8 cellular contexts compared by ENCODE assay signal in the genomic region with DNA sequence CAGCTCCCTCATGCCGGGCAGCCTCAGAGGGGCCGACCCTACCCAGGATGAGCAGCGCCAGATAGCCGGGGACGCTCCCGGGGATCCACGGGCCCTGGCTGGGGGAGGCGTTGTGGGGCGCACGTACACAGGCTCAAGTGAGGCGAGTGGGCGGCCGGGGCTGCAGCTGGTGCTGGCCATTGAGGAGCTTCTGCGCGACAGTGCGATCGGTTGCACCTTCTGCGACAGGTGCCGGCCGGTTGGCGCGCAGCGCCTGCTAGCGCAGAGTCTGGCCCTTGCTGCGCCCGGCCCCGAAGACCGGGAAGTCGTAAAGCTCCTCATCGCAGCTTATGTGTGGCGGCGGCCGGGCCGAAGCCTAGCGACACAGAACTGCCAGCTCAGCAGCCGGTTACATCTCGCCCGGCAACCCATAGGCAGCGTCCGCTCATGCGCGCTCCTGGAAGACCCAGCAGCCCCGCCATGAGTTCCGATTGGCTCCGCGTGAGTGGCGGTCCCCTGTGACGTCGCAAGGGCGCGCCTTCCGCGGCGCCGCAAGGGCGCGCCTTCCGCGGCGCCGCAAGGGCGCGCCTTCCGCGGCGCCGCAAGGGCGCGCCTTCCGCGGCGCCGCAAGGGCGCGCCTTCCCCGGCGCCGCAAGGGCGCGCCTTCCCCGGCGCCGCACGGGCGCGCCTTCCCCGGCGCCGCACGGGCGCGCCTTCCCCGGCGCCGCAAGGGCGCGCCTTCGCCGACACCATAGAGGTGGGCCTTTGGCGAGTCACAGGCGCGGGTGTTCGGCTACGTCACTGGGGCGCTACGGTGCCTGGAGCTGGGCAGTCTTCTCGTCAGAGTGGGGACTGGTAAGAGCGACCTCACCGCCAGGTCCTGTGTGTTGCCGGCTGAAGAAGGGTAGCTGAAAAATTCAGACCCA.
DNase-seq lines count a peak whose midpoint lies in the region; ATAC-seq, FAIRE-seq and TF ChIP-seq lines count a peak whose summit lies in the region.
"Not testable (repeated sequence)": the region's sequence is repeated elsewhere in the genome, so short reads cannot be mapped to it uniquely, and the experiment has no call there.

No MANE protein-coding gene starts in this region.

- not testable (repeated sequence) for H3K79me2 ChIP-seq in keratinocyte (ENCODE audit: control insufficient read depth, insufficient read depth, low read length)

- not testable (repeated sequence) for H3K27me3 ChIP-seq in keratinocyte (ENCODE audit: control insufficient read depth, extremely low read depth, insufficient read depth, low read length)

- not testable (repeated sequence) for H4K20me1 ChIP-seq in keratinocyte (ENCODE audit: control insufficient read depth, extremely low read depth, insufficient read depth, low read length)

- not testable (repeated sequence) for H3K27me3 Mint-ChIP-seq in MCF 10A (ENCODE audit: insufficient read depth, unreplicated experiment)

- H3K9ac ChIP-seq in keratinocyte (ENCODE audit: control insufficient read depth, extremely low read depth, insufficient read depth, low read length) = peak overlapping the region; percentile 78

- not testable (repeated sequence) for H3K9me1 ChIP-seq in keratinocyte (ENCODE audit: control insufficient read depth, extremely low read depth, insufficient read depth, low read length)

- BruUV-seq in MCF 10A (replicated peaks; lab: Mats Ljungman, UMichigan) = not testable (repeated sequence)

- H3K36me3 Mint-ChIP-seq in MCF 10A (ENCODE audit: insufficient read depth, unreplicated experiment) = not testable (repeated sequence)

- dilution Hi-C loops in keratinocyte (cut with MboI; ENCODE audit: extremely low pct_ligation_motif_present, low sequenced_read_pairs) = not testable (repeated sequence)

- H3K27ac Mint-ChIP-seq in MCF 10A (ENCODE audit: low read depth, unreplicated experiment) = peak overlapping the region; percentile 76

- peak overlapping the region; percentile 82 for H2AFZ ChIP-seq in keratinocyte (ENCODE audit: control insufficient read depth, low read length)

- not testable (repeated sequence) for H3K4me1 ChIP-seq in keratinocyte (ENCODE audit: control insufficient read depth, extremely low read depth, insufficient read depth, low read length)

- H3K4me1 Mint-ChIP-seq in MCF 10A (ENCODE audit: insufficient read depth, unreplicated experiment) = not testable (repeated sequence)

- in situ Hi-C loops in GM18951 (cut with MboI; ENCODE audit: low sequenced_read_pairs, unreplicated experiment) = not testable (repeated sequence)

- not testable (repeated sequence) for FAIRE-seq in keratinocyte (lab: Jason Lieb, UNC)

- H3K36me3 ChIP-seq in keratinocyte (ENCODE audit: control insufficient read depth in 2 of 2, extremely low read depth in 1 of 2, insufficient read depth in 2 of 2, low read length in 2 of 2) = not testable (repeated sequence)

- CTCF ChIA-PET in MCF 10A (lab: Yijun Ruan, JAX) = not testable (repeated sequence)

- intact Hi-C loops in MCF 10A (cut with micrococcal nuclease) = not testable (repeated sequence)

- peak; percentile 99 for ATAC-seq in HG03108 (IDR thresholded peaks at IDR 0.05; ENCODE audit: unreplicated experiment)

- TF ChIP-seq CTCF in AG10803 (conservative IDR thresholded peaks at IDR 0.05; ENCODE audit: low read length); WI38 (IDR thresholded peaks at IDR 0.05; ENCODE audit: low read depth, low read length); MCF 10A (IDR thresholded peaks at IDR 0.05; ENCODE audit: unreplicated experiment); keratinocyte (optimal IDR thresholded peaks at IDR 0.05 in 1 of 3, IDR thresholded peaks at IDR 0.05 in 1 of 3, conservative IDR thresholded peaks at IDR 0.05 in 1 of 3; ENCODE audit: extremely low read depth in 1 of 3, insufficient read depth in 2 of 3, low read length in 3 of 3): not testable (repeated sequence)

- peak overlapping the region; percentile 60 for H3K27ac ChIP-seq in keratinocyte (ENCODE audit: control insufficient read depth, insufficient read depth, low read length)

- peak overlapping the region; percentile 77 for H3K4me3 ChIP-seq in AG10803 (ENCODE audit: low read length)
- peak overlapping the region; percentile 63 for H3K4me3 ChIP-seq in WI38 (ENCODE audit: low read depth, low read length)
- H3K4me3 ChIP-seq in keratinocyte (ENCODE audit: control insufficient read depth in 2 of 3, extremely low read depth in 1 of 3, insufficient read depth in 2 of 3, low read depth in 1 of 3, low read length in 3 of 3) = peak overlapping the region; percentile 64 to 70 (median 68)

- peak; percentile 70 for TF ChIP-seq POLR2A in GM18951 (IDR thresholded peaks at IDR 0.05; ENCODE audit: extremely low read depth, insufficient read depth, insufficient read length)

- H3K9me3 ChIP-seq in keratinocyte (ENCODE audit: control insufficient read depth, low read depth, low read length) = not testable (repeated sequence)

- DNase-seq in AG10803 (ENCODE audit: low read depth) (peak; percentile 95), NCI-H2196 treated with DMSO at 0.1 percent for 48 hours (lab: John Stamatoyannopoulos, UW; ENCODE audit: unreplicated experiment) (peak; percentile 56), MCF 10A (ENCODE audit: unreplicated experiment) (peak; percentile 68), keratinocyte (ENCODE audit: low read depth, low spot score) (peak; percentile 56)
- peak; percentile 73 to 89 (median 84) for DNase-seq in stimulated activated CD4-positive, alpha-beta T cell treated with anti-CD3 and anti-CD28 coated beads, Interleukin-12 subunit alpha, Interleukin-12 subunit beta, amount 100 ng/mL, for 48 hours (ENCODE audit: low read depth in 2 of 3, low spot score in 1 of 3)

- POLR2A ChIA-PET in MCF 10A (lab: Yijun Ruan, JAX) = interaction anchor here (1.7 kb wide), 1 partner anchor 392 kb away, joined by 5 read pairs; a partner anchor contains a TSS

- peak overlapping the region; percentile 66 for H3K4me2 ChIP-seq in keratinocyte (ENCODE audit: control insufficient read depth, extremely low read depth, insufficient read depth, low read depth, low read length)

- not testable (repeated sequence) for H3K9me3 Mint-ChIP-seq in MCF 10A (ENCODE audit: unreplicated experiment)

- H3K4me3 Mint-ChIP-seq in MCF 10A (ENCODE audit: unreplicated experiment) = peak overlapping the region; percentile 77

Comparison
In these comparisons a context has a peak if more than half of its experiments do, and no peak if none do; other contexts are left out.
1. Peak in every context shown above with its lines: DNase-seq, ATAC-seq, H3K4me3 ChIP-seq and H3K27ac ChIP-seq.